8 cellular contexts compared by ENCODE assay signal in genomic region chr13:79973533-79973963, GRCh38.
DNase-seq lines count a peak whose midpoint lies in the region; ATAC-seq and TF ChIP-seq lines count a peak whose summit lies in the region.

No MANE protein-coding gene starts in this region.

- no peaks in the 10 kb centered on the region for H3K27me3 Mint-ChIP-seq in osteocyte (ENCODE audit: unreplicated experiment)

- no peak overlapping the region for H3K4me3 Mint-ChIP-seq in osteocyte (ENCODE audit: unreplicated experiment)

- peak; percentile 7 for DNase-seq in EL
- DNase-seq in choroid plexus epithelial cell (ENCODE audit: low read depth), result peak; percentile 23
- no peak for DNase-seq in osteocyte (ENCODE audit: extremely low spot score, unreplicated experiment)
- no peak for DNase-seq in hepatic stellate cell (ENCODE audit: low spot score)
- no peak for DNase-seq in ureter (ENCODE audit: low spot score)
- DNase-seq in kidney glomerular epithelial cell (lab: John Stamatoyannopoulos, UW), result no peak

- ATAC-seq in GM21367 (IDR thresholded peaks at IDR 0.05; ENCODE audit: unreplicated experiment) (peak; percentile 92), HG03558 (IDR thresholded peaks at IDR 0.05; ENCODE audit: extremely low read depth, unreplicated experiment) (peak; percentile 93)

- TF ChIP-seq CTCF in choroid plexus epithelial cell (conservative IDR thresholded peaks at IDR 0.05; ENCODE audit: low read depth, low read length) (peak; percentile 64), osteocyte (IDR thresholded peaks at IDR 0.05) (peak; percentile 49)

- H3K9me3 Mint-ChIP-seq in osteocyte (ENCODE audit: unreplicated experiment), result peaks cover 47% of the 10 kb centered on the region

- H3K4me3 ChIP-seq in choroid plexus epithelial cell (ENCODE audit: low read depth, low read length), result no peak overlapping the region

- H3K4me1 Mint-ChIP-seq in osteocyte (ENCODE audit: unreplicated experiment), result no peaks in the 10 kb centered on the region

- no peak overlapping the region for H3K27ac Mint-ChIP-seq in osteocyte (ENCODE audit: unreplicated experiment)

- H3K36me3 Mint-ChIP-seq in osteocyte (ENCODE audit: unreplicated experiment), result peaks cover 11% of the 10 kb centered on the region

Comparison
In these comparisons a context has a peak if more than half of its experiments do, and no peak if none do; other contexts are left out.
1. DNase-seq: peak in EL (single experiment) and choroid plexus epithelial cell (single experiment); none in osteocyte (single experiment), hepatic stellate cell (single experiment), ureter (single experiment) and kidney glomerular epithelial cell (single experiment).